ENCODE assay signal across 27 cellular contexts in genomic region chr3:192207239-192207638, GRCh38.
DNase-seq lines count a peak whose midpoint lies in the region; ATAC-seq and FAIRE-seq lines count a peak whose summit lies in the region.
"Had no signal": no experiment of that assay in that cellular context is flagged by ENCODE, and none has a peak within 500 bp of the region (broad histone marks: within the 10 kb centered on the region; RNA-seq: fewer than 3 reads in every experiment).

No MANE protein-coding gene starts in this region.

- no peaks in the 10 kb centered on the region for H3K4me1 Mint-ChIP-seq in T-cell
- H3K4me1 Mint-ChIP-seq: activated naive CD8-positive, alpha-beta T cell treated with anti-CD3 and anti-CD28 coated beads, Interleukin-2, amount 50 U/mL, for 24 hours; memory B cell had no signal

- CTCF ChIA-PET in T-cell (lab: Charles Lee) = interaction anchor here in 1 of 2 donors (0.6 kb wide), 1 partner anchor 9 kb away, joined by 11 read pairs; no protein-coding TSS in a partner anchor

- POLR2A ChIA-PET in T-cell (lab: Charles Lee) = no interaction called here

- H3K36me3 Mint-ChIP-seq in T-cell = no peaks in the 10 kb centered on the region
- H3K36me3 Mint-ChIP-seq: memory B cell had no signal

- peaks cover 6 to 9% (median 7%) of the 10 kb centered on the region in 3 donors for H3K9me3 Mint-ChIP-seq in T-cell
- H3K9me3 Mint-ChIP-seq: memory B cell had no signal

- H3K27me3 Mint-ChIP-seq in T-cell = no peaks in the 10 kb centered on the region
- H3K27me3 Mint-ChIP-seq: activated naive CD8-positive, alpha-beta T cell treated with anti-CD3 and anti-CD28 coated beads, Interleukin-2, amount 50 U/mL, for 24 hours had no signal

- DNase-seq in DMS 273 (lab: John Stamatoyannopoulos, UW; ENCODE audit: unreplicated experiment) (peak; percentile 45), DMS 273 treated with DMSO at 0.1 percent for 48 hours (lab: John Stamatoyannopoulos, UW) (no peak), Daoy (ENCODE audit: low read depth) (peak; percentile 35), RCC 7860 (ENCODE audit: low spot score) (peak; percentile 14), T-cell (no peak), retina (no peak)
- DNase-seq: activated CD4-positive, alpha-beta T cell treated with anti-CD3 and anti-CD28 coated beads, Interleukin-2, amount 50 U/mL, for 48 hours; activated CD4-positive, CD25-positive, alpha-beta regulatory T cell treated with anti-CD3 and anti-CD28 coated beads, Interleukin-2, amount 50 U/mL, for 72 hours; activated naive CD8-positive, alpha-beta T cell treated with anti-CD3 and anti-CD28 coated beads, Interleukin-2, amount 50 U/mL, for 24 hours; activated T-cell treated with anti-CD3 and anti-CD28 coated beads, Interleukin-2, amount 50 U/mL, for 48 hours; Caco-2; gastrocnemius medialis; H7; hippocampal formation; left colon; MV-4-11; OCI-M1; ovary; small intestine; stimulated activated naive CD4-positive, alpha-beta T cell; T-helper 2 cell; upper lobe of right lung had no signal

- H3K27ac Mint-ChIP-seq in T-cell = no peak overlapping the region
- H3K27ac Mint-ChIP-seq: activated naive CD8-positive, alpha-beta T cell treated with anti-CD3 and anti-CD28 coated beads, Interleukin-2, amount 50 U/mL, for 24 hours; memory B cell had no signal

- no peak overlapping the region for H3K4me3 Mint-ChIP-seq in T-cell
- H3K4me3 Mint-ChIP-seq: activated naive CD8-positive, alpha-beta T cell treated with anti-CD3 and anti-CD28 coated beads, Interleukin-2, amount 50 U/mL, for 24 hours; memory B cell had no signal

- no peak for FAIRE-seq in RCC 7860 (lab: Jason Lieb, UNC)
- peak; percentile 17 for FAIRE-seq in islet of Langerhans (lab: Jason Lieb, UNC)
- FAIRE-seq: endometrium, GM12892, small intestine had no signal

- ATAC-seq in T-cell (replicated peaks in 1 of 4) (no peak), HG03460 (IDR thresholded peaks at IDR 0.05; ENCODE audit: unreplicated experiment) (no peak)
- ATAC-seq: activated naive CD8-positive, alpha-beta T cell treated with anti-CD3 and anti-CD28 coated beads, Interleukin-2, amount 50 U/mL, for 24 hours; gastrocnemius medialis; left colon had no signal

Comparison
In these comparisons a context has a peak if more than half of its experiments do, and no peak if none do; other contexts are left out.
1. DNase-seq: peak in DMS 273 (single experiment), Daoy (single experiment) and RCC 7860 (single experiment); none in DMS 273 treated with DMSO at 0.1 percent for 48 hours (single experiment), T-cell (0 of 34) and retina (single experiment).